In the genomic region with DNA sequence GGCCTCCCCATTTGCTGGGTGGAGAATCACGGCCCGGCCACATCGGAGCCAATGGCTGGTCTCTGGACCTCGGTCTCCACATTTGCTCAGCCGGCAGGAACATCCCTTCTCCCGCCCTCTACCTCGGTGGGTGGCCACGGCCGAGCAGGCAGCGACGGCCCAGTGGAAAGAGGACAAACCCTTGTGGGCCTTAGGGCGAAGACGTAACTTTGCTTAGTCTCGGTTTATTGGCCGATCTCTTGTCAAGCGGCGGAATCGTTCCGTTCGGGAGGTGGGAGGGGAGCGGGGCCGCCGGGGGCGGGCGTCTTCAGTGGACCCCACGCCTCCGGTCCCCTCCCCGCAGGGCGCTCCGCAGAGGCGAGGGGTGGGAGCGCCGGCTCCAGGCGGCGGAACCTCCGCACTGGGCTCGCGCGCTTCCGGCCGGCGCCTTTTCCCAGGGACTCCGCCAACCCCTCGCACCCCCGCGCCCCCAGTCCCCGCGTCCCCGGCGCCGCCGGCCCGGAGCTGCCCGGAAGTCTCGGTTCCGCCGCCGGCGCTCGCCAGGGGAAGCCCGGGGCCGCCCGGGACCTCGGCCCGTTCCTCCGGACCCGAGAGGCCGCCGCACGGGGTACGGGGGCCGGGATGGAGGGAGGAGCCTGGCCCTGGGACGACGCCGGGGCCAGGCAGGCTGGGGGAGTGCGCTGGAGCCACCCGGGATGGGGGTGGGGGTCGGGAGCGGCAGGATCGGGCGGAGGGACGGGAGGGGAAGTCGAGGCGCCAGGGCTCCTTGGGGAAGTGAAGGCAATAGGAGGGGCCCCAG, we compare ENCODE assay signal across 1 cellular context.
A peak's percentile ranks its signal among the peaks of the same experiment; 100 is the strongest.
TF ChIP-seq lines count a peak whose summit lies in the region.

A gene with protein sequence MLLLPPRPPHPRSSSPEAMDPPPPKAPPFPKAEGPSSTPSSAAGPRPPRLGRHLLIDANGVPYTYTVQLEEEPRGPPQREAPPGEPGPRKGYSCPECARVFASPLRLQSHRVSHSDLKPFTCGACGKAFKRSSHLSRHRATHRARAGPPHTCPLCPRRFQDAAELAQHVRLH (plus strand): TSS at position 426 of the 799 bp plus-strand sequence. CDS start 1,507 bp downstream, outside the sequence.

TF ChIP-seq in HepG2, 621 proteins besides CTCF, POLR2A, EP300 and RAD21 (continued from another document and continues in another):
- TF ChIP-seq HMGA1 (CRISPR knock-in tag; conservative IDR thresholded peaks at IDR 0.05): no peak
- TF ChIP-seq, protein P1, sequence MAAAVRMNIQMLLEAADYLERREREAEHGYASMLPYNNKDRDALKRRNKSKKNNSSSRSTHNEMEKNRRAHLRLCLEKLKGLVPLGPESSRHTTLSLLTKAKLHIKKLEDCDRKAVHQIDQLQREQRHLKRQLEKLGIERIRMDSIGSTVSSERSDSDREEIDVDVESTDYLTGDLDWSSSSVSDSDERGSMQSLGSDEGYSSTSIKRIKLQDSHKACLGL (CRISPR knock-in tag; IDR thresholded peaks at IDR 0.05): no peak
- TF ChIP-seq ZNF883 (CRISPR knock-in tag; IDR thresholded peaks at IDR 0.05; ENCODE audit: not compliant biosample characterization): no peak
- TF ChIP-seq, protein P2, sequence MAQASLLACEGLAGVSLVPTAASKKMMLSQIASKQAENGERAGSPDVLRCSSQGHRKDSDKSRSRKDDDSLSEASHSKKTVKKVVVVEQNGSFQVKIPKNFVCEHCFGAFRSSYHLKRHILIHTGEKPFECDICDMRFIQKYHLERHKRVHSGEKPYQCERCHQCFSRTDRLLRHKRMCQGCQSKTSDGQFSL (CRISPR knock-in tag; IDR thresholded peaks at IDR 0.05): 0 out of 2 replicates have a peak, but pooled peaks have one; percentile 55
- peak; percentile 45; the same call in 1 of the 2 replicates for TF ChIP-seq ZNF746 (CRISPR knock-in tag; IDR thresholded peaks at IDR 0.05)
- TF ChIP-seq ZFP82 (CRISPR knock-in tag; IDR thresholded peaks at IDR 0.05; ENCODE audit: borderline replicate concordance): peak; percentile 82; the same call in 1 of the 2 replicates
- no peak for TF ChIP-seq ARNT (IDR thresholded peaks at IDR 0.05)
- TF ChIP-seq, protein P3, sequence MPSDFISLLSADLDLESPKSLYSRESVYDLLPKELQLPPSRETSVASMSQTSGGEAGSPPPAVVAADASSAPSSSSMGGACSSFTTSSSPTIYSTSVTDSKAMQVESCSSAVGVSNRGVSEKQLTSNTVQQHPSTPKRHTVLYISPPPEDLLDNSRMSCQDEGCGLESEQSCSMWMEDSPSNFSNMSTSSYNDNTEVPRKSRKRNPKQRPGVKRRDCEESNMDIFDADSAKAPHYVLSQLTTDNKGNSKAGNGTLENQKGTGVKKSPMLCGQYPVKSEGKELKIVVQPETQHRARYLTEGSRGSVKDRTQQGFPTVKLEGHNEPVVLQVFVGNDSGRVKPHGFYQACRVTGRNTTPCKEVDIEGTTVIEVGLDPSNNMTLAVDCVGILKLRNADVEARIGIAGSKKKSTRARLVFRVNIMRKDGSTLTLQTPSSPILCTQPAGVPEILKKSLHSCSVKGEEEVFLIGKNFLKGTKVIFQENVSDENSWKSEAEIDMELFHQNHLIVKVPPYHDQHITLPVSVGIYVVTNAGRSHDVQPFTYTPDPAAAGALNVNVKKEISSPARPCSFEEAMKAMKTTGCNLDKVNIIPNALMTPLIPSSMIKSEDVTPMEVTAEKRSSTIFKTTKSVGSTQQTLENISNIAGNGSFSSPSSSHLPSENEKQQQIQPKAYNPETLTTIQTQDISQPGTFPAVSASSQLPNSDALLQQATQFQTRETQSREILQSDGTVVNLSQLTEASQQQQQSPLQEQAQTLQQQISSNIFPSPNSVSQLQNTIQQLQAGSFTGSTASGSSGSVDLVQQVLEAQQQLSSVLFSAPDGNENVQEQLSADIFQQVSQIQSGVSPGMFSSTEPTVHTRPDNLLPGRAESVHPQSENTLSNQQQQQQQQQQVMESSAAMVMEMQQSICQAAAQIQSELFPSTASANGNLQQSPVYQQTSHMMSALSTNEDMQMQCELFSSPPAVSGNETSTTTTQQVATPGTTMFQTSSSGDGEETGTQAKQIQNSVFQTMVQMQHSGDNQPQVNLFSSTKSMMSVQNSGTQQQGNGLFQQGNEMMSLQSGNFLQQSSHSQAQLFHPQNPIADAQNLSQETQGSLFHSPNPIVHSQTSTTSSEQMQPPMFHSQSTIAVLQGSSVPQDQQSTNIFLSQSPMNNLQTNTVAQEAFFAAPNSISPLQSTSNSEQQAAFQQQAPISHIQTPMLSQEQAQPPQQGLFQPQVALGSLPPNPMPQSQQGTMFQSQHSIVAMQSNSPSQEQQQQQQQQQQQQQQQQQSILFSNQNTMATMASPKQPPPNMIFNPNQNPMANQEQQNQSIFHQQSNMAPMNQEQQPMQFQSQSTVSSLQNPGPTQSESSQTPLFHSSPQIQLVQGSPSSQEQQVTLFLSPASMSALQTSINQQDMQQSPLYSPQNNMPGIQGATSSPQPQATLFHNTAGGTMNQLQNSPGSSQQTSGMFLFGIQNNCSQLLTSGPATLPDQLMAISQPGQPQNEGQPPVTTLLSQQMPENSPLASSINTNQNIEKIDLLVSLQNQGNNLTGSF (CRISPR knock-in tag; IDR thresholded peaks at IDR 0.05): no peak
- TF ChIP-seq, protein P4, sequence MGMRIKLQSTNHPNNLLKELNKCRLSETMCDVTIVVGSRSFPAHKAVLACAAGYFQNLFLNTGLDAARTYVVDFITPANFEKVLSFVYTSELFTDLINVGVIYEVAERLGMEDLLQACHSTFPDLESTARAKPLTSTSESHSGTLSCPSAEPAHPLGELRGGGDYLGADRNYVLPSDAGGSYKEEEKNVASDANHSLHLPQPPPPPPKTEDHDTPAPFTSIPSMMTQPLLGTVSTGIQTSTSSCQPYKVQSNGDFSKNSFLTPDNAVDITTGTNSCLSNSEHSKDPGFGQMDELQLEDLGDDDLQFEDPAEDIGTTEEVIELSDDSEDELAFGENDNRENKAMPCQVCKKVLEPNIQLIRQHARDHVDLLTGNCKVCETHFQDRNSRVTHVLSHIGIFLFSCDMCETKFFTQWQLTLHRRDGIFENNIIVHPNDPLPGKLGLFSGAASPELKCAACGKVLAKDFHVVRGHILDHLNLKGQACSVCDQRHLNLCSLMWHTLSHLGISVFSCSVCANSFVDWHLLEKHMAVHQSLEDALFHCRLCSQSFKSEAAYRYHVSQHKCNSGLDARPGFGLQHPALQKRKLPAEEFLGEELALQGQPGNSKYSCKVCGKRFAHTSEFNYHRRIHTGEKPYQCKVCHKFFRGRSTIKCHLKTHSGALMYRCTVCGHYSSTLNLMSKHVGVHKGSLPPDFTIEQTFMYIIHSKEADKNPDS (CRISPR knock-in tag; IDR thresholded peaks at IDR 0.05): 0 out of 2 replicates have a peak, but pooled peaks have one; percentile 4
- TF ChIP-seq, protein P5, sequence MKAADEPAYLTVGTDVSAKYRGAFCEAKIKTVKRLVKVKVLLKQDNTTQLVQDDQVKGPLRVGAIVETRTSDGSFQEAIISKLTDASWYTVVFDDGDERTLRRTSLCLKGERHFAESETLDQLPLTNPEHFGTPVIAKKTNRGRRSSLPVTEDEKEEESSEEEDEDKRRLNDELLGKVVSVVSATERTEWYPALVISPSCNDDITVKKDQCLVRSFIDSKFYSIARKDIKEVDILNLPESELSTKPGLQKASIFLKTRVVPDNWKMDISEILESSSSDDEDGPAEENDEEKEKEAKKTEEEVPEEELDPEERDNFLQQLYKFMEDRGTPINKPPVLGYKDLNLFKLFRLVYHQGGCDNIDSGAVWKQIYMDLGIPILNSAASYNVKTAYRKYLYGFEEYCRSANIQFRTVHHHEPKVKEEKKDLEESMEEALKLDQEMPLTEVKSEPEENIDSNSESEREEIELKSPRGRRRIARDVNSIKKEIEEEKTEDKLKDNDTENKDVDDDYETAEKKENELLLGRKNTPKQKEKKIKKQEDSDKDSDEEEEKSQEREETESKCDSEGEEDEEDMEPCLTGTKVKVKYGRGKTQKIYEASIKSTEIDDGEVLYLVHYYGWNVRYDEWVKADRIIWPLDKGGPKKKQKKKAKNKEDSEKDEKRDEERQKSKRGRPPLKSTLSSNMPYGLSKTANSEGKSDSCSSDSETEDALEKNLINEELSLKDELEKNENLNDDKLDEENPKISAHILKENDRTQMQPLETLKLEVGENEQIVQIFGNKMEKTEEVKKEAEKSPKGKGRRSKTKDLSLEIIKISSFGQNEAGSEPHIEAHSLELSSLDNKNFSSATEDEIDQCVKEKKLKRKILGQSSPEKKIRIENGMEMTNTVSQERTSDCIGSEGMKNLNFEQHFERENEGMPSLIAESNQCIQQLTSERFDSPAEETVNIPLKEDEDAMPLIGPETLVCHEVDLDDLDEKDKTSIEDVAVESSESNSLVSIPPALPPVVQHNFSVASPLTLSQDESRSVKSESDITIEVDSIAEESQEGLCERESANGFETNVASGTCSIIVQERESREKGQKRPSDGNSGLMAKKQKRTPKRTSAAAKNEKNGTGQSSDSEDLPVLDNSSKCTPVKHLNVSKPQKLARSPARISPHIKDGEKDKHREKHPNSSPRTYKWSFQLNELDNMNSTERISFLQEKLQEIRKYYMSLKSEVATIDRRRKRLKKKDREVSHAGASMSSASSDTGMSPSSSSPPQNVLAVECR (CRISPR knock-in tag; IDR thresholded peaks at IDR 0.05; ENCODE audit: borderline replicate concordance): no peak; the same call in 1 of the 2 replicates
- no peak for TF ChIP-seq SSRP1 (CRISPR knock-in tag; IDR thresholded peaks at IDR 0.05)
- no peak for TF ChIP-seq JUN (CRISPR knock-in tag; IDR thresholded peaks at IDR 0.05)
- TF ChIP-seq, protein P6, sequence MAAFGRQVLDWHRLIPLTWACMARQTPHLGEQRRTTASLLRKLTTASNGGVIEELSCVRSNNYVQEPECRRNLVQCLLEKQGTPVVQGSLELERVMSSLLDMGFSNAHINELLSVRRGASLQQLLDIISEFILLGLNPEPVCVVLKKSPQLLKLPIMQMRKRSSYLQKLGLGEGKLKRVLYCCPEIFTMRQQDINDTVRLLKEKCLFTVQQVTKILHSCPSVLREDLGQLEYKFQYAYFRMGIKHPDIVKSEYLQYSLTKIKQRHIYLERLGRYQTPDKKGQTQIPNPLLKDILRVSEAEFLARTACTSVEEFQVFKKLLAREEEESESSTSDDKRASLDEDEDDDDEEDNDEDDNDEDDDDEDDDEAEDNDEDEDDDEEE (CRISPR knock-in tag; IDR thresholded peaks at IDR 0.05): no peak
- TF ChIP-seq ZNF720 (CRISPR knock-in tag; IDR thresholded peaks at IDR 0.05): no peak
- TF ChIP-seq, protein P7, sequence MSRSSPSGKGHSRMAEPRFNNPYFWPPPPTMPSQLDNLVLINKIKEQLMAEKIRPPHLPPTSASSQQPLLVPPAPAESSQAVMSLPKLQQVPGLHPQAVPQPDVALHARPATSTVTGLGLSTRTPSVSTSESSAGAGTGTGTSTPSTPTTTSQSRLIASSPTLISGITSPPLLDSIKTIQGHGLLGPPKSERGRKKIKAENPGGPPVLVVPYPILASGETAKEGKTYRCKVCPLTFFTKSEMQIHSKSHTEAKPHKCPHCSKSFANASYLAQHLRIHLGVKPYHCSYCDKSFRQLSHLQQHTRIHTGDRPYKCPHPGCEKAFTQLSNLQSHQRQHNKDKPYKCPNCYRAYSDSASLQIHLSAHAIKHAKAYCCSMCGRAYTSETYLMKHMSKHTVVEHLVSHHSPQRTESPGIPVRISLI (CRISPR knock-in tag; IDR thresholded peaks at IDR 0.05; ENCODE audit: borderline replicate concordance): no peak
- no peak for TF ChIP-seq NFYC (CRISPR knock-in tag; IDR thresholded peaks at IDR 0.05)
- TF ChIP-seq MTA1 (CRISPR knock-in tag; IDR thresholded peaks at IDR 0.05; ENCODE audit: borderline replicate concordance): no peak
- TF ChIP-seq KDM2A (CRISPR knock-in tag; IDR thresholded peaks at IDR 0.05; ENCODE audit: borderline replicate concordance, low read depth): peak; percentile 94
- TF ChIP-seq, protein P8, sequence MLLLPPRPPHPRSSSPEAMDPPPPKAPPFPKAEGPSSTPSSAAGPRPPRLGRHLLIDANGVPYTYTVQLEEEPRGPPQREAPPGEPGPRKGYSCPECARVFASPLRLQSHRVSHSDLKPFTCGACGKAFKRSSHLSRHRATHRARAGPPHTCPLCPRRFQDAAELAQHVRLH (CRISPR knock-in tag; IDR thresholded peaks at IDR 0.05; ENCODE audit: borderline replicate concordance, low read depth): peak; percentile 13; the same call in 1 of the 2 replicates
- TF ChIP-seq PHF21A (CRISPR knock-in tag; IDR thresholded peaks at IDR 0.05): no peak
- no peak for TF ChIP-seq FOXC1 (CRISPR knock-in tag; IDR thresholded peaks at IDR 0.05; ENCODE audit: borderline replicate concordance)
- no peak for TF ChIP-seq TBX3 (IDR thresholded peaks at IDR 0.05; ENCODE audit: borderline replicate concordance)
- TF ChIP-seq RARA (CRISPR knock-in tag; IDR thresholded peaks at IDR 0.05): no peak
- TF ChIP-seq HDAC1 (CRISPR knock-in tag; IDR thresholded peaks at IDR 0.05): peak; percentile 69
- no peak for TF ChIP-seq NAIF1 (CRISPR knock-in tag; IDR thresholded peaks at IDR 0.05; ENCODE audit: borderline replicate concordance)
- no peak for TF ChIP-seq ZNF841 (CRISPR knock-in tag; IDR thresholded peaks at IDR 0.05; ENCODE audit: borderline replicate concordance)
- TF ChIP-seq, protein P9, sequence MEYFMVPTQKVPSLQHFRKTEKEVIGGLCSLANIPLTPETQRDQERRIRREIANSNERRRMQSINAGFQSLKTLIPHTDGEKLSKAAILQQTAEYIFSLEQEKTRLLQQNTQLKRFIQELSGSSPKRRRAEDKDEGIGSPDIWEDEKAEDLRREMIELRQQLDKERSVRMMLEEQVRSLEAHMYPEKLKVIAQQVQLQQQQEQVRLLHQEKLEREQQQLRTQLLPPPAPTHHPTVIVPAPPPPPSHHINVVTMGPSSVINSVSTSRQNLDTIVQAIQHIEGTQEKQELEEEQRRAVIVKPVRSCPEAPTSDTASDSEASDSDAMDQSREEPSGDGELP (IDR thresholded peaks at IDR 0.05; ENCODE audit: borderline replicate concordance, low read depth): no peak
- TF ChIP-seq ZBTB8A (CRISPR knock-in tag; IDR thresholded peaks at IDR 0.05; ENCODE audit: borderline replicate concordance, low read depth): no peak
- TF ChIP-seq ZNF24 (IDR thresholded peaks at IDR 0.05): no peak
- TF ChIP-seq JARID2 (CRISPR knock-in tag; IDR thresholded peaks at IDR 0.05; ENCODE audit: insufficient replicate concordance): no peak
- no peak for TF ChIP-seq TOE1 (CRISPR knock-in tag; IDR thresholded peaks at IDR 0.05)
- no peak for TF ChIP-seq IKZF4 (CRISPR knock-in tag; IDR thresholded peaks at IDR 0.05; ENCODE audit: borderline replicate concordance, low read depth, not compliant biosample characterization)
- no peak for TF ChIP-seq ONECUT2 (CRISPR knock-in tag; IDR thresholded peaks at IDR 0.05)
